1 cellular context compared by ENCODE assay signal in genomic region chr5:149580808-149581191, GRCh38.
TF ChIP-seq lines count a peak whose summit lies in the region.

No MANE protein-coding gene starts in this region.

TF ChIP-seq in H1, 55 proteins besides CTCF, POLR2A, EP300 and RAD21:
- TF ChIP-seq BCL11A (IDR thresholded peaks at IDR 0.05; ENCODE audit: low read depth in 2 of 2, low read length in 2 of 2) (no peak), KDM1A (IDR thresholded peaks at IDR 0.05; ENCODE audit: borderline replicate concordance, low read length) (no peak), CEBPB (IDR thresholded peaks at IDR 0.05; ENCODE audit: low read depth, low read length) (no peak), POLR2AphosphoS5 (IDR thresholded peaks at IDR 0.05; ENCODE audit: low read depth, low read length) (no peak), EZH2 (IDR thresholded peaks at IDR 0.05; ENCODE audit: low read depth, low read length, severe bottlenecking) (no peak), CREB1 (IDR thresholded peaks at IDR 0.05) (no peak), SRF (IDR thresholded peaks at IDR 0.05; ENCODE audit: low read depth, low read length) (no peak), KDM4A (IDR thresholded peaks at IDR 0.05; ENCODE audit: low read depth, low read length, severe bottlenecking) (no peak), BACH1 (IDR thresholded peaks at IDR 0.05; ENCODE audit: low read length) (no peak), RNF2 (IDR thresholded peaks at IDR 0.05; ENCODE audit: borderline replicate concordance, low read depth, low read length, missing control alignments, poor library complexity, severe bottlenecking) (no peak), ASH2L (IDR thresholded peaks at IDR 0.05; ENCODE audit: low read length) (no peak), JUND (IDR thresholded peaks at IDR 0.05; ENCODE audit: low read length) (no peak), PHF8 (conservative IDR thresholded peaks at IDR 0.05; ENCODE audit: low read depth, low read length) (no peak), TAF7 (optimal IDR thresholded peaks at IDR 0.05; ENCODE audit: borderline replicate concordance, low read depth, low read length) (no peak)
